Comparison of ENCODE assay signal across 26 cellular contexts in genomic region chr15:69068157-69068556, GRCh38. TPM values are rescaled to one million over a fixed set of nuclear protein-coding genes. Genes with fewer than 3 reads are reported as not detected.
"Had no signal": no experiment of that assay in that cellular context is flagged by ENCODE, and none has a peak within 500 bp of the region (broad histone marks: within the 10 kb centered on the region; RNA-seq: fewer than 3 reads in every experiment).

No MANE protein-coding gene starts in this region.

- H3K4me2 ChIP-seq: hepatocyte had no signal

- H3K27me3 ChIP-seq: heart left ventricle, hepatocyte, ovary, tibial nerve, upper lobe of left lung had no signal

- H3K79me2 ChIP-seq: hepatocyte had no signal

- DNase-seq: dermis blood vessel endothelial cell; effector memory CD4-positive, alpha-beta T cell; foreskin keratinocyte; heart left ventricle; left cardiac atrium; left ventricle myocardium superior; lower lobe of right lung; naive thymus-derived CD8-positive, alpha-beta T cell; occipital lobe; ovary; psoas muscle; right cardiac atrium; small intestine; stimulated activated CD4-positive, alpha-beta T cell treated with anti-CD3 and anti-CD28 coated beads, Interleukin-15, amount 100 ng/mL, for 24 hours; stimulated activated CD4-positive, alpha-beta T cell treated with anti-CD3 and anti-CD28 coated beads, Interleukin-2, amount 100 ng/mL, for 48 hours; stimulated activated naive B cell treated with anti-CD40 and anti-IgM and Interleukin-4, amounts not matched to agents 10 μg/mL and 1 μg/mL and 100 μg/mL, for 72 hours; upper lobe of left lung had no signal

- H2AFZ ChIP-seq: hepatocyte had no signal

- ATAC-seq: foreskin keratinocyte; gastroesophageal sphincter; heart left ventricle; left cardiac atrium; left ventricle myocardium superior; lower lobe of right lung; naive thymus-derived CD8-positive, alpha-beta T cell; psoas muscle; right cardiac atrium; stimulated activated naive B cell treated with anti-CD40 and anti-IgM and Interleukin-4, amounts not matched to agents 10 μg/mL and 1 μg/mL and 100 μg/mL, for 72 hours had no signal

- H3K27ac Mint-ChIP-seq: naive thymus-derived CD8-positive, alpha-beta T cell; stimulated activated naive B cell treated with anti-CD40 and anti-IgM and Interleukin-4, amounts not matched to agents 10 μg/mL and 1 μg/mL and 100 μg/mL, for 72 hours; stimulated activated naive CD8-positive, alpha-beta T cell treated with anti-CD3 and anti-CD28 coated beads, Interleukin-15, Interleukin-2, amounts not matched to agents 100 ng/mL and 50 ng/mL, for 24 hours had no signal

- H3K27ac ChIP-seq: coronary artery, esophagus muscularis mucosa, foreskin keratinocyte, gastroesophageal sphincter, heart left ventricle, hepatocyte, lower lobe of right lung, ovary, psoas muscle, thoracic aorta, tibial nerve, upper lobe of left lung had no signal

- H3K4me3 ChIP-seq: coronary artery, esophagus muscularis mucosa, gastroesophageal sphincter, heart left ventricle, hepatocyte, lower lobe of right lung, ovary, psoas muscle, thoracic aorta, tibial nerve, upper lobe of left lung had no signal

- H3K4me1 Mint-ChIP-seq: naive thymus-derived CD8-positive, alpha-beta T cell; stimulated activated naive B cell treated with anti-CD40 and anti-IgM and Interleukin-4, amounts not matched to agents 10 μg/mL and 1 μg/mL and 100 μg/mL, for 72 hours had no signal

- H3K4me3 Mint-ChIP-seq: naive thymus-derived CD8-positive, alpha-beta T cell; stimulated activated naive B cell treated with anti-CD40 and anti-IgM and Interleukin-4, amounts not matched to agents 10 μg/mL and 1 μg/mL and 100 μg/mL, for 72 hours; stimulated activated naive CD8-positive, alpha-beta T cell treated with anti-CD3 and anti-CD28 coated beads, Interleukin-15, Interleukin-2, amounts not matched to agents 100 ng/mL and 50 ng/mL, for 24 hours had no signal

- H3K9me3 Mint-ChIP-seq: stimulated activated naive CD8-positive, alpha-beta T cell treated with anti-CD3 and anti-CD28 coated beads, Interleukin-15, Interleukin-2, amounts not matched to agents 100 ng/mL and 50 ng/mL, for 24 hours had no signal

- H3K36me3 ChIP-seq: esophagus muscularis mucosa, gastroesophageal sphincter, heart left ventricle, lower lobe of right lung, ovary, thoracic aorta, tibial nerve, upper lobe of left lung had no signal

- H3K4me1 ChIP-seq: esophagus muscularis mucosa, foreskin keratinocyte, gastroesophageal sphincter, heart left ventricle, lower lobe of right lung, psoas muscle, tibial nerve, upper lobe of left lung had no signal

RNA-seq across cellular contexts. Expression of gene NOX5, which starts 53.7 kb away (rescaled TPM):
- total RNA-seq: endothelial cell of umbilical vein, left ventricle myocardium superior, lower lobe of right lung had no signal
- polyA plus RNA-seq: hepatocyte; naive thymus-derived CD8-positive, alpha-beta T cell; neural cell had no signal
